In genomic region chr19:17420267-17420924, GRCh38 we compare ENCODE assay signal across 9 cellular contexts. TPM values are rescaled to one million over a fixed set of nuclear protein-coding genes. Genes with fewer than 3 reads are reported as not detected.
DNase-seq lines count a peak whose midpoint lies in the region; ATAC-seq, FAIRE-seq and TF ChIP-seq lines count a peak whose summit lies in the region.
"Had no signal": no experiment of that assay in that cellular context is flagged by ENCODE, and none has a peak within 500 bp of the region (broad histone marks: within the 10 kb centered on the region; RNA-seq: fewer than 3 reads in every experiment).

No MANE protein-coding gene starts in this region.

- TF ChIP-seq POLR2A in HepG2 (IDR thresholded peaks at IDR 0.05; ENCODE audit: insufficient read depth in 1 of 2, low read depth in 2 of 2, low read length in 2 of 2) = no peak
- TF ChIP-seq POLR2A in stomach (IDR thresholded peaks at IDR 0.05) = no peak

- peaks cover 8% of the 10 kb centered on the region for H3K36me3 Mint-ChIP-seq in activated CD4-positive, alpha-beta T cell treated with anti-CD3 and anti-CD28 coated beads for 36 hours (ENCODE audit: low read depth)

- 29% methylated on average over 5 of the region's 38 CpGs for WGBS in HepG2 (ENCODE audit: low lambda C conversion rate)
- WGBS in stomach, 5 donors = 3 to 5% (median 4%) methylated on average over 18 to 38 of the region's 38 CpGs

- H3K4me3 Mint-ChIP-seq in activated CD4-positive, alpha-beta T cell treated with anti-CD3 and anti-CD28 coated beads for 36 hours = peak overlapping the region; percentile 91

- no peaks in the 10 kb centered on the region for H3K9me3 Mint-ChIP-seq in activated CD4-positive, alpha-beta T cell treated with anti-CD3 and anti-CD28 coated beads for 36 hours (ENCODE audit: low read depth)

- TF ChIP-seq EP300 in HepG2 (IDR thresholded peaks at IDR 0.05; ENCODE audit: low read depth in 2 of 2, low read length in 2 of 2) (no peak), HepG2 (CRISPR knock-in tag; IDR thresholded peaks at IDR 0.05; ENCODE audit: borderline replicate concordance) (no peak), stomach (IDR thresholded peaks at IDR 0.05) (no peak)

- peak overlapping the region; percentile 74 for H3K9ac ChIP-seq in HepG2 (ENCODE audit: insufficient read depth, low read depth, low read length)

- in situ Hi-C loops in HepG2 (cut with HindIII; ENCODE audit: extremely low pct_ligation_motif_present, low pct_unique_long_range_greater_than_20kb) = no loop called here

- H2AFZ ChIP-seq in HepG2 (ENCODE audit: low read length) = no peak overlapping the region

- H3K79me2 ChIP-seq in HepG2 (ENCODE audit: insufficient read depth, low read length) = no peaks in the 10 kb centered on the region

- no peak for TF ChIP-seq CTCF in cardiac fibroblast (IDR thresholded peaks at IDR 0.05; ENCODE audit: low read depth, low read length)
- peak; percentile 62 for TF ChIP-seq CTCF in HepG2 (CRISPR knock-in tag; IDR thresholded peaks at IDR 0.05)
- TF ChIP-seq CTCF in stomach (IDR thresholded peaks at IDR 0.05) = peak in 1 of 7 experiments; percentile 15

- H3K9me3 ChIP-seq in SJSA1 (replicated peaks) = no peaks in the 10 kb centered on the region
- no peaks in the 10 kb centered on the region for H3K9me3 ChIP-seq in HepG2 (ENCODE audit: low read length)
- H3K9me3 ChIP-seq in stomach = no peaks in the 10 kb centered on the region

- H3K36me3 ChIP-seq in SJSA1 (peaks cover 7% of the 10 kb centered on the region; the same call in 1 of the 2 replicates), HepG2 (replicated peaks in 1 of 2; ENCODE audit: control insufficient read depth in 1 of 2, insufficient read depth in 2 of 2, low read length in 2 of 2) (peaks cover 0 to 3% of the 10 kb centered on the region in 2 experiments; a peak in 2 of 5 replicates), stomach (peaks cover 0 to 28% (median 21%) of the 10 kb centered on the region in 4 donors)

- no peak for TF ChIP-seq RAD21 in HepG2 (CRISPR knock-in tag; IDR thresholded peaks at IDR 0.05)

- peaks cover 11% of the 10 kb centered on the region for H3K4me1 ChIP-seq in SJSA1 (replicated peaks)
- H3K4me1 ChIP-seq in HepG2 (ENCODE audit: insufficient read depth, low read length) = peaks cover 17% of the 10 kb centered on the region
- peaks cover 8 to 32% (median 22%) of the 10 kb centered on the region in 4 donors for H3K4me1 ChIP-seq in stomach

- H3K4me3 ChIP-seq in SJSA1 (peak overlapping the region; percentile 59), cardiac fibroblast (replicated peaks in 1 of 2; ENCODE audit: low read depth in 2 of 2, low read length in 2 of 2) (peak overlapping the region; percentile 85 to 91), HepG2 (replicated peaks in 1 of 3; ENCODE audit: insufficient read depth in 1 of 3, low read depth in 2 of 3, low read length in 3 of 3) (peak overlapping the region; percentile 65 to 96 (median 82)), stomach (peak overlapping the region; percentile 69 to 92 (median 82))

- H4K20me1 ChIP-seq in HepG2 (ENCODE audit: insufficient read depth, low read length) = no peaks in the 10 kb centered on the region

- intact Hi-C loops in activated CD4-positive, alpha-beta T cell treated with anti-CD3 and anti-CD28 coated beads for 36 hours (cut with DNase I, micrococcal nuclease) = loop anchor here in 1 of 2 experiments (1.0 kb wide), 4 partner anchors 30 to 345 kb away; partner anchors contain the start of genes HAUS8, MYO9B, SLC27A1 and USE1
- intact Hi-C loops in HepG2 (cut with micrococcal nuclease; ENCODE audit: unreplicated experiment) = no loop called here
- intact Hi-C loops in stomach (cut with DNase I; ENCODE audit: low total_unique reads) = no loop called here

- FAIRE-seq in HepG2 (lab: Jason Lieb, UNC) = no peak

- POLR2A ChIA-PET in activated CD4-positive, alpha-beta T cell treated with anti-CD3 and anti-CD28 coated beads for 36 hours (lab: Charles Lee) = interaction anchor here (1.1 to 1.9 kb wide), 2 partner anchors 14 to 185 kb away, joined by 5 to 10 read pairs; partner anchors contain the start of gene BST2
- POLR2A ChIA-PET in HepG2 (lab: Yijun Ruan, JAX) = interaction anchor here (0.8 to 2.0 kb wide), 8 partner anchors 9 to 115 kb away, joined by 3 to 76 read pairs (median 4); partner anchors contain the start of genes BST2, DDA1 and MRPL34

- peak; percentile 49 for DNase-seq in activated CD4-positive, alpha-beta T cell treated with anti-CD3 and anti-CD28 coated beads for 36 hours
- no peak for DNase-seq in activated CD4-positive, alpha-beta T cell treated with anti-CD3 and anti-CD28 coated beads for 1 hour
- DNase-seq in SJSA1 (ENCODE audit: low read depth in 1 of 2, low spot score in 2 of 2) (peak; percentile 45 to 59), cardiac fibroblast (ENCODE audit: low read depth in 2 of 2) (peak in 1 of 2 donors; percentile 22), HepG2 (ENCODE audit: low spot score) (no peak), stomach (peak; percentile 35), OCI-M2 (lab: John Stamatoyannopoulos, UW; ENCODE audit: unreplicated experiment) (no peak)

- H3K27me3 ChIP-seq in SJSA1 (replicated peaks) (no peaks in the 10 kb centered on the region), HepG2 (ENCODE audit: control insufficient read depth in 1 of 2, insufficient read depth in 2 of 2, low read length in 2 of 2) (no peaks in the 10 kb centered on the region), stomach (peaks cover 0 to 6% (median 0%) of the 10 kb centered on the region in 3 donors)

- H3K27me3 Mint-ChIP-seq in activated CD4-positive, alpha-beta T cell treated with anti-CD3 and anti-CD28 coated beads for 36 hours = no peaks in the 10 kb centered on the region

- CTCF ChIA-PET in activated CD4-positive, alpha-beta T cell treated with anti-CD3 and anti-CD28 coated beads for 36 hours (lab: Charles Lee) = interaction anchor here (0.9 to 1.5 kb wide), 6 partner anchors 8 to 155 kb away, joined by 3 to 9 read pairs (median 4); no protein-coding TSS in a partner anchor
- CTCF ChIA-PET in HepG2 (lab: Yijun Ruan, JAX; ENCODE audit: low intra/inter-chr PET ratio, low total read pairs) = no interaction called here

- H3K4me1 Mint-ChIP-seq in activated CD4-positive, alpha-beta T cell treated with anti-CD3 and anti-CD28 coated beads for 36 hours = peaks cover 11% of the 10 kb centered on the region

- H3K27ac ChIP-seq in SJSA1 (no peak overlapping the region), HepG2 (ENCODE audit: extremely low read length, insufficient read depth, low read length) (peak overlapping the region; percentile 29), stomach (peak overlapping the region; percentile 18 to 86 (median 81))

- peak; percentile 20 for ATAC-seq in activated CD4-positive, alpha-beta T cell treated with anti-CD3 and anti-CD28 coated beads for 36 hours
- ATAC-seq in HG03045 (IDR thresholded peaks at IDR 0.05; ENCODE audit: unreplicated experiment) (peak; percentile 16), HepG2 (peak; percentile 45)

- H3K27ac Mint-ChIP-seq in activated CD4-positive, alpha-beta T cell treated with anti-CD3 and anti-CD28 coated beads for 36 hours = peak overlapping the region; percentile 74

- peak overlapping the region; percentile 70 for H3K4me2 ChIP-seq in HepG2 (ENCODE audit: low read depth, low read length)

- BruUV-seq in HepG2 (replicated peaks; lab: Mats Ljungman, UMichigan) = no TSS peak

RNA-seq across cellular contexts. Expression of gene MVB12A, which starts 0.5 kb away (rescaled TPM):
- total RNA-seq in activated CD4-positive, alpha-beta T cell treated with anti-CD3 and anti-CD28 coated beads for 36 hours = 10 to 100 TPM; 27.6 to 32.6 TPM
- total RNA-seq in SJSA1 (2014; rRNA removed; shearing (Covaris generic)) = 58.5 and 67.9 TPM in 2 replicates
- 31.8 and 36.1 TPM in 2 replicates for total RNA-seq in HepG2 (2016; rRNA removed; fragmentation: Illumina TruSeq; extraction: Trizol)
- 30.1 and 30.6 TPM in 2 replicates for total RNA-seq in HepG2 (2016; cell fraction: cytosol; rRNA removed; fragmentation: Illumina TruSeq; extraction: Trizol; ENCODE audit: low read depth)
- total RNA-seq in HepG2 (2016; cell fraction: insoluble cytoplasmic fraction; rRNA removed; fragmentation: Illumina TruSeq; extraction: Trizol) = 30.0 and 39.0 TPM in 2 replicates
- 33.0 and 34.1 TPM in 2 replicates for total RNA-seq in HepG2 (2016; cell fraction: membrane; rRNA removed; fragmentation: Illumina TruSeq; extraction: Trizol)
- total RNA-seq in HepG2 (2016; cell fraction: nucleus; rRNA removed; fragmentation: Illumina TruSeq; extraction: Trizol) = 18.9 and 22.8 TPM in 2 replicates
- polyA plus RNA-seq in HepG2 (2011; rRNA removed) = 35.7 and 37.3 TPM in 2 replicates
- polyA plus RNA-seq in HepG2 (2011; cell fraction: cytosol; rRNA removed) = 26.1 and 39.6 TPM in 2 replicates
- 45.3 and 45.4 TPM in 2 replicates for polyA plus RNA-seq in HepG2 (2011; cell fraction: nucleus; rRNA removed)
- 14.4 and 20.3 TPM in 2 replicates for polyA plus RNA-seq in HepG2 (2012)
- polyA plus RNA-seq in HepG2 (2016; cell fraction: cytosol; fragmentation: Illumina TruSeq; extraction: Trizol; ENCODE audit: low read depth) = 28.7 and 28.8 TPM in 2 replicates
- 35.0 and 39.7 TPM in 2 replicates for polyA plus RNA-seq in HepG2 (2016; cell fraction: insoluble cytoplasmic fraction; fragmentation: Illumina TruSeq; extraction: Trizol; ENCODE audit: low read depth)
- polyA plus RNA-seq in HepG2 (2016; cell fraction: membrane; fragmentation: Illumina TruSeq; extraction: Trizol; ENCODE audit: low read depth) = 28.9 and 34.5 TPM in 2 replicates
- polyA plus RNA-seq in HepG2 (2016; cell fraction: nucleus; fragmentation: Illumina TruSeq; extraction: Trizol; ENCODE audit: insufficient read depth, low read depth) = 45.9 and 46.3 TPM in 2 replicates
- polyA minus RNA-seq in HepG2 (2011; rRNA and poly(A)+ RNA removed; ENCODE audit: low replicate concordance) = 24.7 and 47.5 TPM in 2 replicates
- polyA minus RNA-seq in HepG2 (2011; cell fraction: cytosol; rRNA and poly(A)+ RNA removed) = 10.8 and 16.3 TPM in 2 replicates
- polyA minus RNA-seq in HepG2 (2011; cell fraction: nucleus; rRNA and poly(A)+ RNA removed) = 13.8 and 16.9 TPM in 2 replicates
- 10 to 100 TPM in 4 of 5 donors, 1 to 10 TPM in 1; 9.9 to 76.3 (median 44.0) TPM for total RNA-seq in stomach
- 10 to 100 TPM; 63.7 to 67.0 (median 66.0) TPM for polyA plus RNA-seq in stomach

RNA-seq across cellular contexts. Expression of gene BST2, which starts 15.0 kb away (rescaled TPM):
- 10 to 100 TPM; 62.0 to 70.7 TPM for total RNA-seq in activated CD4-positive, alpha-beta T cell treated with anti-CD3 and anti-CD28 coated beads for 36 hours
- total RNA-seq in SJSA1 (2014; rRNA removed; shearing (Covaris generic)) = 0.45 and 3.8 TPM in 2 replicates
- 39.1 and 58.8 TPM in 2 replicates for total RNA-seq in HepG2 (2016; rRNA removed; fragmentation: Illumina TruSeq; extraction: Trizol)
- 13.2 and 16.4 TPM in 2 replicates for total RNA-seq in HepG2 (2016; cell fraction: cytosol; rRNA removed; fragmentation: Illumina TruSeq; extraction: Trizol; ENCODE audit: low read depth)
- 39.2 and 64.4 TPM in 2 replicates for total RNA-seq in HepG2 (2016; cell fraction: insoluble cytoplasmic fraction; rRNA removed; fragmentation: Illumina TruSeq; extraction: Trizol)
- total RNA-seq in HepG2 (2016; cell fraction: membrane; rRNA removed; fragmentation: Illumina TruSeq; extraction: Trizol) = 23.1 TPM in 2 replicates
- total RNA-seq in HepG2 (2016; cell fraction: nucleus; rRNA removed; fragmentation: Illumina TruSeq; extraction: Trizol) = 45.3 and 48.7 TPM in 2 replicates
- 93.8 and 105 TPM in 2 replicates for polyA plus RNA-seq in HepG2 (2011; rRNA removed)
- 120 and 135 TPM in 2 replicates for polyA plus RNA-seq in HepG2 (2011; cell fraction: cytosol; rRNA removed)
- 45.7 and 55.1 TPM in 2 replicates for polyA plus RNA-seq in HepG2 (2011; cell fraction: nucleus; rRNA removed)
- 40.8 and 80.1 TPM in 2 replicates for polyA plus RNA-seq in HepG2 (2012)
- 20.8 and 22.8 TPM in 2 replicates for polyA plus RNA-seq in HepG2 (2016; cell fraction: cytosol; fragmentation: Illumina TruSeq; extraction: Trizol; ENCODE audit: low read depth)
- polyA plus RNA-seq in HepG2 (2016; cell fraction: insoluble cytoplasmic fraction; fragmentation: Illumina TruSeq; extraction: Trizol; ENCODE audit: low read depth) = 52.4 and 55.4 TPM in 2 replicates
- 30.0 and 30.4 TPM in 2 replicates for polyA plus RNA-seq in HepG2 (2016; cell fraction: membrane; fragmentation: Illumina TruSeq; extraction: Trizol; ENCODE audit: low read depth)
- polyA plus RNA-seq in HepG2 (2016; cell fraction: nucleus; fragmentation: Illumina TruSeq; extraction: Trizol; ENCODE audit: insufficient read depth, low read depth) = 103 and 116 TPM in 2 replicates
- polyA minus RNA-seq in HepG2 (2011; rRNA and poly(A)+ RNA removed; ENCODE audit: low replicate concordance) = 56.6 and 402 TPM in 2 replicates
- polyA minus RNA-seq in HepG2 (2011; cell fraction: cytosol; rRNA and poly(A)+ RNA removed) = 23.0 and 24.4 TPM in 2 replicates
- polyA minus RNA-seq in HepG2 (2011; cell fraction: nucleus; rRNA and poly(A)+ RNA removed) = 13.5 and 26.4 TPM in 2 replicates
- 100 to 1,000 TPM in 2 of 5 donors, 10 to 100 TPM in 2, 1 to 10 TPM in 1; 6.4 to 182 (median 38.4) TPM for total RNA-seq in stomach
- polyA plus RNA-seq in stomach = 10 to 100 TPM; 34.4 to 68.0 (median 59.1) TPM

RNA-seq across cellular contexts. Expression of gene CCDC194, which starts 26.4 kb away (rescaled TPM):
- total RNA-seq in activated CD4-positive, alpha-beta T cell treated with anti-CD3 and anti-CD28 coated beads for 36 hours = 1 to 10 TPM in 1 of 2 experiments, under 1 TPM in 1; 0.97 to 1.6 TPM
- total RNA-seq in SJSA1 (2014; rRNA removed; shearing (Covaris generic)) = not detected in 2 replicates
- total RNA-seq in HepG2 (2016; rRNA removed; fragmentation: Illumina TruSeq; extraction: Trizol) = 0.13 TPM in 1 of 2 replicates, not detected in the other
- total RNA-seq in HepG2 (2016; cell fraction: cytosol; rRNA removed; fragmentation: Illumina TruSeq; extraction: Trizol; ENCODE audit: low read depth) = not detected in 2 replicates
- total RNA-seq in HepG2 (2016; cell fraction: insoluble cytoplasmic fraction; rRNA removed; fragmentation: Illumina TruSeq; extraction: Trizol) = 0.22 TPM in 1 of 2 replicates, not detected in the other
- not detected in 2 replicates for total RNA-seq in HepG2 (2016; cell fraction: membrane; rRNA removed; fragmentation: Illumina TruSeq; extraction: Trizol)
- total RNA-seq in HepG2 (2016; cell fraction: nucleus; rRNA removed; fragmentation: Illumina TruSeq; extraction: Trizol) = 0.50 TPM in 1 of 2 replicates, not detected in the other
- polyA plus RNA-seq in HepG2 (2011; rRNA removed) = 0.21 and 0.35 TPM in 2 replicates
- 0.08 TPM in 1 of 2 replicates, not detected in the other for polyA plus RNA-seq in HepG2 (2011; cell fraction: cytosol; rRNA removed)
- 1.5 and 2.7 TPM in 2 replicates for polyA plus RNA-seq in HepG2 (2011; cell fraction: nucleus; rRNA removed)
- polyA plus RNA-seq in HepG2 (2012) = 0.60 and 0.69 TPM in 2 replicates
- polyA plus RNA-seq in HepG2 (2016; cell fraction: cytosol; fragmentation: Illumina TruSeq; extraction: Trizol; ENCODE audit: low read depth) = not detected in 2 replicates
- not detected in 2 replicates for polyA plus RNA-seq in HepG2 (2016; cell fraction: insoluble cytoplasmic fraction; fragmentation: Illumina TruSeq; extraction: Trizol; ENCODE audit: low read depth)
- polyA plus RNA-seq in HepG2 (2016; cell fraction: membrane; fragmentation: Illumina TruSeq; extraction: Trizol; ENCODE audit: low read depth) = not detected in 2 replicates
- 0.62 and 1.2 TPM in 2 replicates for polyA plus RNA-seq in HepG2 (2016; cell fraction: nucleus; fragmentation: Illumina TruSeq; extraction: Trizol; ENCODE audit: insufficient read depth, low read depth)
- polyA minus RNA-seq in HepG2 (2011; rRNA and poly(A)+ RNA removed; ENCODE audit: low replicate concordance) = 3.3 TPM in 1 of 2 replicates, not detected in the other
- polyA minus RNA-seq in HepG2 (2011; cell fraction: cytosol; rRNA and poly(A)+ RNA removed) = not detected in 2 replicates
- polyA minus RNA-seq in HepG2 (2011; cell fraction: nucleus; rRNA and poly(A)+ RNA removed) = 1.9 and 3.0 TPM in 2 replicates
- total RNA-seq in stomach = not detected
- polyA plus RNA-seq in stomach = not detected
- total RNA-seq: frontal cortex had no signal

RNA-seq across cellular contexts. Expression of gene TMEM221, which starts 28.1 kb away (rescaled TPM):
- total RNA-seq in activated CD4-positive, alpha-beta T cell treated with anti-CD3 and anti-CD28 coated beads for 36 hours = not detected
- total RNA-seq in SJSA1 (2014; rRNA removed; shearing (Covaris generic)) = not detected in 2 replicates
- 0.55 and 0.77 TPM in 2 replicates for total RNA-seq in HepG2 (2016; rRNA removed; fragmentation: Illumina TruSeq; extraction: Trizol)
- 0.51 and 0.53 TPM in 2 replicates for total RNA-seq in HepG2 (2016; cell fraction: cytosol; rRNA removed; fragmentation: Illumina TruSeq; extraction: Trizol; ENCODE audit: low read depth)
- total RNA-seq in HepG2 (2016; cell fraction: insoluble cytoplasmic fraction; rRNA removed; fragmentation: Illumina TruSeq; extraction: Trizol) = 0.39 and 0.50 TPM in 2 replicates
- total RNA-seq in HepG2 (2016; cell fraction: membrane; rRNA removed; fragmentation: Illumina TruSeq; extraction: Trizol) = 0.46 and 0.62 TPM in 2 replicates
- total RNA-seq in HepG2 (2016; cell fraction: nucleus; rRNA removed; fragmentation: Illumina TruSeq; extraction: Trizol) = 0.94 and 1.4 TPM in 2 replicates
- 0.27 and 0.33 TPM in 2 replicates for polyA plus RNA-seq in HepG2 (2011; rRNA removed)
- 0.19 and 0.24 TPM in 2 replicates for polyA plus RNA-seq in HepG2 (2011; cell fraction: cytosol; rRNA removed)
- 0.61 and 0.64 TPM in 2 replicates for polyA plus RNA-seq in HepG2 (2011; cell fraction: nucleus; rRNA removed)
- 0.43 and 0.50 TPM in 2 replicates for polyA plus RNA-seq in HepG2 (2012)
- 0.25 and 0.32 TPM in 2 replicates for polyA plus RNA-seq in HepG2 (2016; cell fraction: cytosol; fragmentation: Illumina TruSeq; extraction: Trizol; ENCODE audit: low read depth)
- polyA plus RNA-seq in HepG2 (2016; cell fraction: insoluble cytoplasmic fraction; fragmentation: Illumina TruSeq; extraction: Trizol; ENCODE audit: low read depth) = 0.28 and 0.31 TPM in 2 replicates
- polyA plus RNA-seq in HepG2 (2016; cell fraction: membrane; fragmentation: Illumina TruSeq; extraction: Trizol; ENCODE audit: low read depth) = 0.24 and 0.40 TPM in 2 replicates
- polyA plus RNA-seq in HepG2 (2016; cell fraction: nucleus; fragmentation: Illumina TruSeq; extraction: Trizol; ENCODE audit: insufficient read depth, low read depth) = 1.3 and 2.0 TPM in 2 replicates
- polyA minus RNA-seq in HepG2 (2011; rRNA and poly(A)+ RNA removed; ENCODE audit: low replicate concordance) = 0.14 and 0.36 TPM in 2 replicates
- not detected in 2 replicates for polyA minus RNA-seq in HepG2 (2011; cell fraction: cytosol; rRNA and poly(A)+ RNA removed)
- 0.52 TPM in 1 of 2 replicates, not detected in the other for polyA minus RNA-seq in HepG2 (2011; cell fraction: nucleus; rRNA and poly(A)+ RNA removed)
- total RNA-seq in stomach = not detected
- polyA plus RNA-seq in stomach = under 1 TPM in 1 of 3 donors, not detected in 2; 0.20 TPM

RNA-seq across cellular contexts. Expression of gene NXNL1, which starts 40.3 kb away (rescaled TPM):
- total RNA-seq in activated CD4-positive, alpha-beta T cell treated with anti-CD3 and anti-CD28 coated beads for 36 hours = not detected
- not detected in 2 replicates for total RNA-seq in SJSA1 (2014; rRNA removed; shearing (Covaris generic))
- not detected in 2 replicates for total RNA-seq in HepG2 (2016; rRNA removed; fragmentation: Illumina TruSeq; extraction: Trizol)
- not detected in 2 replicates for total RNA-seq in HepG2 (2016; cell fraction: cytosol; rRNA removed; fragmentation: Illumina TruSeq; extraction: Trizol; ENCODE audit: low read depth)
- total RNA-seq in HepG2 (2016; cell fraction: insoluble cytoplasmic fraction; rRNA removed; fragmentation: Illumina TruSeq; extraction: Trizol) = not detected in 2 replicates
- not detected in 2 replicates for total RNA-seq in HepG2 (2016; cell fraction: membrane; rRNA removed; fragmentation: Illumina TruSeq; extraction: Trizol)
- not detected in 2 replicates for total RNA-seq in HepG2 (2016; cell fraction: nucleus; rRNA removed; fragmentation: Illumina TruSeq; extraction: Trizol)
- polyA plus RNA-seq in HepG2 (2011; rRNA removed) = not detected in 2 replicates
- polyA plus RNA-seq in HepG2 (2011; cell fraction: cytosol; rRNA removed) = not detected in 2 replicates
- not detected in 2 replicates for polyA plus RNA-seq in HepG2 (2011; cell fraction: nucleus; rRNA removed)
- not detected in 2 replicates for polyA plus RNA-seq in HepG2 (2012)
- polyA plus RNA-seq in HepG2 (2016; cell fraction: cytosol; fragmentation: Illumina TruSeq; extraction: Trizol; ENCODE audit: low read depth) = not detected in 2 replicates
- not detected in 2 replicates for polyA plus RNA-seq in HepG2 (2016; cell fraction: insoluble cytoplasmic fraction; fragmentation: Illumina TruSeq; extraction: Trizol; ENCODE audit: low read depth)
- not detected in 2 replicates for polyA plus RNA-seq in HepG2 (2016; cell fraction: membrane; fragmentation: Illumina TruSeq; extraction: Trizol; ENCODE audit: low read depth)
- not detected in 2 replicates for polyA plus RNA-seq in HepG2 (2016; cell fraction: nucleus; fragmentation: Illumina TruSeq; extraction: Trizol; ENCODE audit: insufficient read depth, low read depth)
- not detected in 2 replicates for polyA minus RNA-seq in HepG2 (2011; rRNA and poly(A)+ RNA removed; ENCODE audit: low replicate concordance)
- polyA minus RNA-seq in HepG2 (2011; cell fraction: cytosol; rRNA and poly(A)+ RNA removed) = not detected in 2 replicates
- polyA minus RNA-seq in HepG2 (2011; cell fraction: nucleus; rRNA and poly(A)+ RNA removed) = not detected in 2 replicates
- under 1 TPM in 1 of 5 donors, not detected in 4; 0.92 TPM for total RNA-seq in stomach
- not detected for polyA plus RNA-seq in stomach
- total RNA-seq: frontal cortex had no signal

Comparison
In these comparisons a context has a peak if more than half of its experiments do, and no peak if none do; other contexts are left out.
1. DNase-seq: peak in activated CD4-positive, alpha-beta T cell treated with anti-CD3 and anti-CD28 coated beads for 36 hours (single experiment), SJSA1 (2 of 2) and stomach (single experiment); none in activated CD4-positive, alpha-beta T cell treated with anti-CD3 and anti-CD28 coated beads for 1 hour (single experiment), HepG2 (single experiment) and OCI-M2 (single experiment).
2. Peak in every context shown above with its lines, with median percentiles within 50 percentile points of each other: ATAC-seq and H3K4me3 ChIP-seq.